Comparison of ENCODE assay signal across 17 cellular contexts in genomic region chrX:130246084-130246483, GRCh38. TPM values are rescaled to one million over a fixed set of nuclear protein-coding genes. Genes with fewer than 3 reads are reported as not detected.
DNase-seq lines count a peak whose midpoint lies in the region; ATAC-seq and TF ChIP-seq lines count a peak whose summit lies in the region.
"Had no signal": no experiment of that assay in that cellular context is flagged by ENCODE, and none has a peak within 500 bp of the region (broad histone marks: within the 10 kb centered on the region; RNA-seq: fewer than 3 reads in every experiment).

No MANE protein-coding gene starts in this region.

- peaks cover 20% of the 10 kb centered on the region for H3F3A ChIP-seq in GM23248 (ENCODE audit: insufficient read depth)

- H3K18ac ChIP-seq in trophoblast cell (ENCODE audit: low read length), result no peak overlapping the region

- peaks cover 5% of the 10 kb centered on the region for H3K36me3 Mint-ChIP-seq in activated CD8-positive, alpha-beta T cell treated with anti-CD3 and anti-CD28 coated beads for 36 hours (ENCODE audit: low read depth)

- in situ Hi-C loops in GM23248 (cut with MboI), result no loop called here

- H3K79me2 ChIP-seq in GM23248 (ENCODE audit: insufficient read depth) (no peaks in the 10 kb centered on the region), trophoblast cell (ENCODE audit: control insufficient read depth, insufficient read depth, low read length, poor library complexity) (no peaks in the 10 kb centered on the region)

- H3K27me3 Mint-ChIP-seq in activated CD8-positive, alpha-beta T cell treated with anti-CD3 and anti-CD28 coated beads for 36 hours, result no peaks in the 10 kb centered on the region
- H3K27me3 Mint-ChIP-seq: B cell; CD4-positive, alpha-beta T cell had no signal

- CTCF ChIA-PET in activated CD8-positive, alpha-beta T cell treated with anti-CD3 and anti-CD28 coated beads for 36 hours (lab: Charles Lee), result no interaction called here

- H3K36me3 ChIP-seq in GM23248 (ENCODE audit: low read depth), result no peaks in the 10 kb centered on the region
- peaks cover 17% of the 10 kb centered on the region for H3K36me3 ChIP-seq in SJSA1
- H3K36me3 ChIP-seq in trophoblast cell (ENCODE audit: control insufficient read depth in 1 of 2, insufficient read depth in 2 of 2, low read length in 2 of 2), result peaks cover 3 to 4% of the 10 kb centered on the region in 2 experiments

- no peaks in the 10 kb centered on the region for H3K79me1 ChIP-seq in trophoblast cell (ENCODE audit: low read length)

- no peaks in the 10 kb centered on the region for H4K20me1 ChIP-seq in GM23248 (ENCODE audit: insufficient read depth)

- H2BK12ac ChIP-seq in trophoblast cell (ENCODE audit: low read length), result no peak overlapping the region

- H3K9me3 ChIP-seq in GM23248 (ENCODE audit: low read depth) (no peaks in the 10 kb centered on the region), SJSA1 (replicated peaks) (no peaks in the 10 kb centered on the region), trophoblast cell (ENCODE audit: insufficient read depth, low read depth, low read length) (no peaks in the 10 kb centered on the region)
- H3K9me3 ChIP-seq: HAP-1 had no signal

- no peaks in the 10 kb centered on the region for H3K9me2 ChIP-seq in GM23248 (ENCODE audit: insufficient read depth)

- H2AFZ ChIP-seq in GM23248 (no peak overlapping the region), trophoblast cell (ENCODE audit: insufficient read depth, low read length, poor library complexity) (no peak overlapping the region)

- no peak overlapping the region for H3K14ac ChIP-seq in trophoblast cell (ENCODE audit: low read length)

- H3K4me1 ChIP-seq in GM23248 (ENCODE audit: insufficient read depth), result peaks cover 13% of the 10 kb centered on the region
- H3K4me1 ChIP-seq in SJSA1 (replicated peaks), result peaks cover 19% of the 10 kb centered on the region
- H3K4me1 ChIP-seq in trophoblast cell (ENCODE audit: control insufficient read depth in 1 of 2, insufficient read depth in 2 of 2, low read length in 2 of 2), result no peaks in the 10 kb centered on the region
- H3K4me1 ChIP-seq: HAP-1 had no signal

- no peaks in the 10 kb centered on the region for H3K9me3 Mint-ChIP-seq in activated CD8-positive, alpha-beta T cell treated with anti-CD3 and anti-CD28 coated beads for 36 hours
- H3K9me3 Mint-ChIP-seq: CD4-positive, alpha-beta T cell had no signal

- H4K12ac ChIP-seq in trophoblast cell (ENCODE audit: low read depth, low read length), result no peak overlapping the region

- H3K4me2 ChIP-seq in GM23248 (ENCODE audit: unreplicated experiment) (peak overlapping the region; percentile 31), trophoblast cell (ENCODE audit: low read length) (no peak overlapping the region)

- POLR2A ChIA-PET in activated CD8-positive, alpha-beta T cell treated with anti-CD3 and anti-CD28 coated beads for 36 hours (lab: Charles Lee), result no interaction called here

- H4K91ac ChIP-seq in trophoblast cell (ENCODE audit: low read depth, low read length), result no peak overlapping the region

- peak overlapping the region; percentile 60 for H3K27ac ChIP-seq in GM23248
- H3K27ac ChIP-seq in SJSA1, result peak overlapping the region; percentile 68
- no peak overlapping the region for H3K27ac ChIP-seq in trophoblast cell (ENCODE audit: low read depth, low read length)

- no peak overlapping the region for H3K27ac Mint-ChIP-seq in activated CD8-positive, alpha-beta T cell treated with anti-CD3 and anti-CD28 coated beads for 36 hours
- H3K27ac Mint-ChIP-seq: B cell; CD4-positive, alpha-beta T cell had no signal

- H3K4me3 ChIP-seq in GM23248, result no peak overlapping the region
- H3K4me3 ChIP-seq in SJSA1, result no peak overlapping the region
- no peak overlapping the region for H3K4me3 ChIP-seq in fibroblast of villous mesenchyme (ENCODE audit: low read depth, low read length)
- no peak overlapping the region for H3K4me3 ChIP-seq in trophoblast cell (ENCODE audit: low read depth, low read length)
- H3K4me3 ChIP-seq: GM12878, HAP-1 had no signal

- 97 to 100% methylated on average over 2 of the region's 2 CpGs for WGBS in GM23248 (ENCODE audit: low coverage in 1 of 2, low lambda C conversion rate in 2 of 2, missing lambda C conversion rate in 2 of 2), 2 experiments
- no CpG with 5 or more reads among the region's 2 CpGs for WGBS in trophoblast cell (ENCODE audit: extremely low coverage, insufficient coverage, insufficient read length)

- H3K4me3 Mint-ChIP-seq in activated CD8-positive, alpha-beta T cell treated with anti-CD3 and anti-CD28 coated beads for 36 hours, result no peak overlapping the region
- H3K4me3 Mint-ChIP-seq: B cell; CD4-positive, alpha-beta T cell had no signal

- no peak overlapping the region for H2BK5ac ChIP-seq in trophoblast cell (ENCODE audit: low read depth, low read length, poor library complexity)

- no peak overlapping the region for H2AK5ac ChIP-seq in trophoblast cell (ENCODE audit: low read length)

- peaks cover 12% of the 10 kb centered on the region for H3K4me1 Mint-ChIP-seq in activated CD8-positive, alpha-beta T cell treated with anti-CD3 and anti-CD28 coated beads for 36 hours (ENCODE audit: low read depth)
- H3K4me1 Mint-ChIP-seq: B cell had no signal

- DNase-seq in GM23248, result no peak
- no peak for DNase-seq in SJSA1 (ENCODE audit: low read depth in 1 of 2, low spot score in 2 of 2)
- DNase-seq in fibroblast of villous mesenchyme (ENCODE audit: low read depth), result peak; percentile 7
- peak; percentile 19 to 53 for DNase-seq in trophoblast cell
- no peak for DNase-seq in AML-193 (lab: John Stamatoyannopoulos, UW)
- no peak for DNase-seq in activated CD8-positive, alpha-beta T cell treated with anti-CD3 and anti-CD28 coated beads for 36 hours
- no peak for DNase-seq in stimulated activated CD4-positive, alpha-beta T cell treated with anti-CD3 and anti-CD28 coated beads, Interleukin-12 subunit alpha, Interleukin-12 subunit beta, amount 100 ng/mL, for 4 hours
- DNase-seq: 8988T; C1 segment of cervical spinal cord; Calu3; CD4-positive, alpha-beta T cell; DMS 273 treated with DMSO at 0.1 percent for 48 hours had no signal

- H3K27me3 ChIP-seq in GM23248 (replicated peaks; ENCODE audit: insufficient read depth), result no peaks in the 10 kb centered on the region
- H3K27me3 ChIP-seq in SJSA1 (replicated peaks), result no peaks in the 10 kb centered on the region
- no peaks in the 10 kb centered on the region for H3K27me3 ChIP-seq in trophoblast cell (ENCODE audit: insufficient read depth, low read length)

- H2BK120ac ChIP-seq in trophoblast cell (ENCODE audit: insufficient read depth, low read length, poor library complexity), result no peak overlapping the region

- H3K9ac ChIP-seq in GM23248 (no peak overlapping the region), trophoblast cell (ENCODE audit: low read length) (no peak overlapping the region)

- H4K8ac ChIP-seq in trophoblast cell (ENCODE audit: low read depth, low read length), result no peak overlapping the region

- no peak for ATAC-seq in HG02840 (IDR thresholded peaks at IDR 0.05; ENCODE audit: low FRiP score, unreplicated experiment)
- no peak for ATAC-seq in activated CD8-positive, alpha-beta T cell treated with anti-CD3 and anti-CD28 coated beads for 36 hours
- ATAC-seq: GM12878, HepG2 had no signal

- no peak for TF ChIP-seq CTCF in fibroblast of villous mesenchyme (IDR thresholded peaks at IDR 0.05; ENCODE audit: insufficient read depth, low read depth, low read length)
- no peak for TF ChIP-seq CTCF in activated CD8-positive, alpha-beta T cell treated with anti-CD3 and anti-CD28 coated beads for 36 hours (IDR thresholded peaks at IDR 0.05)

- intact Hi-C loops in activated CD8-positive, alpha-beta T cell treated with anti-CD3 and anti-CD28 coated beads for 36 hours (cut with micrococcal nuclease), result no loop called here

- no peak overlapping the region for H3K23ac ChIP-seq in trophoblast cell (ENCODE audit: low read length)

- H3K4ac ChIP-seq in trophoblast cell (ENCODE audit: low read depth, low read length), result no peak overlapping the region

RNA-seq across cellular contexts. Expression of gene ZNF280C, which starts 22.6 kb away (rescaled TPM):
- total RNA-seq in GM23248 (2014; rRNA removed; shearing (Covaris generic)), result 3.2 and 3.4 TPM in 2 replicates
- 2.0 and 2.2 TPM in 2 replicates for polyA plus RNA-seq in GM23248 (2016; fragmentation: Nextera tagmentation; extraction: Ambion mirVana)
- 5.0 and 8.3 TPM in 2 replicates for total RNA-seq in SJSA1 (2014; rRNA removed; shearing (Covaris generic))
- total RNA-seq in fibroblast of villous mesenchyme, result 7.1 and 12.1 TPM in 2 replicates
- 3.1 and 3.4 TPM in 2 replicates for polyA plus RNA-seq in trophoblast cell (2013)
- total RNA-seq in activated CD8-positive, alpha-beta T cell treated with anti-CD3 and anti-CD28 coated beads for 36 hours, result 1 to 10 TPM; 5.4 to 5.8 TPM

Comparison
In these comparisons a context has a peak if more than half of its experiments do, and no peak if none do; other contexts are left out.
1. DNase-seq: peak in fibroblast of villous mesenchyme (single experiment) and trophoblast cell (2 of 2); none in GM23248 (single experiment), SJSA1 (0 of 2), AML-193 (0 of 2), activated CD8-positive, alpha-beta T cell treated with anti-CD3 and anti-CD28 coated beads for 36 hours (single experiment) and stimulated activated CD4-positive, alpha-beta T cell treated with anti-CD3 and anti-CD28 coated beads, Interleukin-12 subunit alpha, Interleukin-12 subunit beta, amount 100 ng/mL, for 4 hours (single experiment).